In the genomic region with DNA sequence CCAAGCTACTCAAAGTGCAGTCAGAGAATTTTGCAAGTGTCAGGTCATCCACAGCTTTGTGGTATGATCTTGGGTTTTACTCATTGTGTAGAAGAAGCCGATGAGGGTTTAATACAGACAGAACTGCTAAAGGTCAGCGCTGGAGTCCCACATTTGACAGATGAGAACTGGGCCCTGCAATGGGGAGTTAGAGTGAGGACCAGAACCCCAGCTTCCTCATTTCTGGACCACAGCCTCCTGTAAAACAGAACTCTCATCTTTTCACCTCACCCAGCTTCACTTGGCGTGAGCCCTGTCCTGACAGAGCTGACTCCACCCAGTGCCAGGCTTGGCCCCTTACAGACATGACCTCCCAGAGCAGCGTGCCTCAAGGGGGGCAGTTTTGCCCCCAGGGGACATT, we compare ENCODE assay signal across 14 cellular contexts.
"Had no signal": no experiment of that assay in that cellular context is flagged by ENCODE, and none has a peak within 500 bp of the region (broad histone marks: within the 10 kb centered on the region; RNA-seq: fewer than 3 reads in every experiment).

No MANE protein-coding gene starts in this region.

- H3K36me3 ChIP-seq: left ventricle myocardium inferior, pancreas, thyroid gland had no signal

- H3K27ac ChIP-seq: left ventricle myocardium inferior, pancreas had no signal

- H3K27ac Mint-ChIP-seq: activated T-helper 2 cell treated with anti-CD3 and anti-CD28 coated beads, Interferon-gamma antibody, Interleukin-2, Interleukin-4, amounts not matched to agents 10 μg/mL and 5 μg/mL and 100 μg/mL, durations not matched to agents 14 hours and 24 hours and 36 hours had no signal

- H3K36me3 Mint-ChIP-seq: activated naive CD4-positive, alpha-beta T cell treated with anti-CD3 and anti-CD28 coated beads, Interleukin-2, amount 10 ng/mL, durations not matched to agents 7 days and 5 days had no signal

- DNase-seq: activated B cell treated with CpG ODN at 0.5 μM for 24 hours; activated CD4-positive, alpha-beta T cell treated with anti-CD3 and anti-CD28 coated beads, Interleukin-2, amount 10 ng/mL, durations not matched to agents 24 days and 14 days; activated naive CD4-positive, alpha-beta T cell treated with anti-CD3 and anti-CD28 coated beads, Interleukin-2, amount 10 ng/mL, durations not matched to agents 7 days and 5 days; activated T-cell treated with anti-CD3 and anti-CD28 coated beads for 4 hours; caudate nucleus; effector CD4-positive, alpha-beta T cell; islet precursor cell; left ventricle myocardium inferior; pancreas; stimulated activated CD4-positive, alpha-beta T cell treated with anti-CD3 and anti-CD28 coated beads, Interleukin-4, amount 100 ng/mL, for 4 hours; thyroid gland had no signal

- H3K4me1 ChIP-seq: pancreas had no signal

- H3K9me3 Mint-ChIP-seq: activated B cell treated with CpG ODN at 0.5 μM for 24 hours; activated CD4-positive, alpha-beta T cell treated with anti-CD3 and anti-CD28 coated beads, Interleukin-2, amount 10 ng/mL, durations not matched to agents 24 days and 14 days; activated naive CD4-positive, alpha-beta T cell treated with anti-CD3 and anti-CD28 coated beads, Interleukin-2, amount 10 ng/mL, durations not matched to agents 7 days and 5 days; activated T-helper 2 cell treated with anti-CD3 and anti-CD28 coated beads, Interferon-gamma antibody, Interleukin-2, Interleukin-4, amounts not matched to agents 10 μg/mL and 5 μg/mL and 100 μg/mL, durations not matched to agents 14 hours and 24 hours and 36 hours; T-helper 1 cell treated with Interleukin-12 subunit alpha and Interleukin-12 subunit beta and Interleukin-4 antibody, amounts not matched to agents 30 μg/mL and 1 μg/mL, for 36 hours had no signal

- H3K27me3 ChIP-seq: pancreas, thyroid gland had no signal

- H3K27me3 Mint-ChIP-seq: activated CD4-positive, alpha-beta T cell treated with anti-CD3 and anti-CD28 coated beads, Interleukin-2, amount 10 ng/mL, durations not matched to agents 24 days and 14 days; activated naive CD4-positive, alpha-beta T cell treated with anti-CD3 and anti-CD28 coated beads, Interleukin-2, amount 10 ng/mL, durations not matched to agents 7 days and 5 days had no signal

- H3K4me3 ChIP-seq: coronary artery, left ventricle myocardium inferior, pancreas, thyroid gland had no signal

- ATAC-seq: pancreas had no signal

- H3K4me3 Mint-ChIP-seq: activated B cell treated with CpG ODN at 0.5 μM for 24 hours; activated CD4-positive, alpha-beta T cell treated with anti-CD3 and anti-CD28 coated beads, Interleukin-2, amount 10 ng/mL, durations not matched to agents 24 days and 14 days; activated naive CD4-positive, alpha-beta T cell treated with anti-CD3 and anti-CD28 coated beads, Interleukin-2, amount 10 ng/mL, durations not matched to agents 7 days and 5 days; T-helper 1 cell treated with Interleukin-12 subunit alpha and Interleukin-12 subunit beta and Interleukin-4 antibody, amounts not matched to agents 30 μg/mL and 1 μg/mL, for 36 hours had no signal

- H3K9me3 ChIP-seq: left ventricle myocardium inferior, pancreas, thyroid gland had no signal
